Comparison of ENCODE assay signal across 1 cellular context in the genomic region with DNA sequence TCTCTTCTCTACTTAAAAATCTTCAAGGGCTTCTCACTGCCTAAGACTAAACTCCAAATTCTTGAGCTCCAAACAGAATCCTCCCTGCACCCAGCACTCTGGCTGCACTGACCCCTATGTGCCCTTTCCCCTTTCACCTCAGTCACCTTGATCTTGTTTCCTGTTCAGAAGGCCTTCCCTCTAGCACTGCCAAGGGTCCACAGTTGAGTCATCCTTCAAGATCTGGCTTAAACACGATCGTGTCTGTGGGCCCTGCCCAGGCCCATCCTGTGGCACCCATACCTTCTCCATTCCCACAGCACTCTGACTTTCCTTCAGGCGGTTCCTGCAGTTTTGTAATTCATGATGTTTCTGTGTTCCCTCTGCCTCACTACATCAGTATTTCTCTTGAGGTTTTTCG.
TF ChIP-seq lines count a peak whose summit lies in the region.

No MANE protein-coding gene starts in this region.

TF ChIP-seq in WTC11, 78 proteins besides CTCF, POLR2A, EP300 and RAD21 (continued from another document):
- TF ChIP-seq, protein P1, sequence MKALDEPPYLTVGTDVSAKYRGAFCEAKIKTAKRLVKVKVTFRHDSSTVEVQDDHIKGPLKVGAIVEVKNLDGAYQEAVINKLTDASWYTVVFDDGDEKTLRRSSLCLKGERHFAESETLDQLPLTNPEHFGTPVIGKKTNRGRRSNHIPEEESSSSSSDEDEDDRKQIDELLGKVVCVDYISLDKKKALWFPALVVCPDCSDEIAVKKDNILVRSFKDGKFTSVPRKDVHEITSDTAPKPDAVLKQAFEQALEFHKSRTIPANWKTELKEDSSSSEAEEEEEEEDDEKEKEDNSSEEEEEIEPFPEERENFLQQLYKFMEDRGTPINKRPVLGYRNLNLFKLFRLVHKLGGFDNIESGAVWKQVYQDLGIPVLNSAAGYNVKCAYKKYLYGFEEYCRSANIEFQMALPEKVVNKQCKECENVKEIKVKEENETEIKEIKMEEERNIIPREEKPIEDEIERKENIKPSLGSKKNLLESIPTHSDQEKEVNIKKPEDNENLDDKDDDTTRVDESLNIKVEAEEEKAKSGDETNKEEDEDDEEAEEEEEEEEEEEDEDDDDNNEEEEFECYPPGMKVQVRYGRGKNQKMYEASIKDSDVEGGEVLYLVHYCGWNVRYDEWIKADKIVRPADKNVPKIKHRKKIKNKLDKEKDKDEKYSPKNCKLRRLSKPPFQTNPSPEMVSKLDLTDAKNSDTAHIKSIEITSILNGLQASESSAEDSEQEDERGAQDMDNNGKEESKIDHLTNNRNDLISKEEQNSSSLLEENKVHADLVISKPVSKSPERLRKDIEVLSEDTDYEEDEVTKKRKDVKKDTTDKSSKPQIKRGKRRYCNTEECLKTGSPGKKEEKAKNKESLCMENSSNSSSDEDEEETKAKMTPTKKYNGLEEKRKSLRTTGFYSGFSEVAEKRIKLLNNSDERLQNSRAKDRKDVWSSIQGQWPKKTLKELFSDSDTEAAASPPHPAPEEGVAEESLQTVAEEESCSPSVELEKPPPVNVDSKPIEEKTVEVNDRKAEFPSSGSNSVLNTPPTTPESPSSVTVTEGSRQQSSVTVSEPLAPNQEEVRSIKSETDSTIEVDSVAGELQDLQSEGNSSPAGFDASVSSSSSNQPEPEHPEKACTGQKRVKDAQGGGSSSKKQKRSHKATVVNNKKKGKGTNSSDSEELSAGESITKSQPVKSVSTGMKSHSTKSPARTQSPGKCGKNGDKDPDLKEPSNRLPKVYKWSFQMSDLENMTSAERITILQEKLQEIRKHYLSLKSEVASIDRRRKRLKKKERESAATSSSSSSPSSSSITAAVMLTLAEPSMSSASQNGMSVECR (CRISPR knock-in tag; IDR thresholded peaks at IDR 0.05; ENCODE audit: borderline replicate concordance) = no peak
